In genomic region chr16:11470676-11471415, GRCh38 we compare ENCODE assay signal across 24 cellular contexts.
A peak's percentile ranks its signal among the peaks of the same experiment; 100 is the strongest.
DNase-seq lines count a peak whose midpoint lies in the region; ATAC-seq, FAIRE-seq and TF ChIP-seq lines count a peak whose summit lies in the region.
"Had no signal": no experiment of that assay in that cellular context is flagged by ENCODE, and none has a peak within 500 bp of the region (broad histone marks: within the 10 kb centered on the region; RNA-seq: fewer than 3 reads in every experiment).

No MANE protein-coding gene starts in this region.

- no peaks in the 10 kb centered on the region for H3K9me1 ChIP-seq in IMR-90 (ENCODE audit: insufficient read depth, low read length)

- no peak overlapping the region for H2BK5ac ChIP-seq in IMR-90 (ENCODE audit: low read depth, low read length, poor library complexity, severe bottlenecking)

- ATAC-seq in IMR-90 (ENCODE audit: low read depth) (peak; percentile 57), HG02970 (IDR thresholded peaks at IDR 0.05; ENCODE audit: low FRiP score, unreplicated experiment) (no peak), lower lobe of right lung (no peak)
- ATAC-seq: CD8-positive, alpha-beta T cell; GM12878 had no signal

- no peaks in the 10 kb centered on the region for H3K9me3 ChIP-seq in GM23248 (ENCODE audit: low read depth)
- H3K9me3 ChIP-seq in IMR-90 (ENCODE audit: control insufficient read depth, insufficient read depth, low read length), result no peaks in the 10 kb centered on the region
- no peaks in the 10 kb centered on the region for H3K9me3 ChIP-seq in lower lobe of right lung
- no peaks in the 10 kb centered on the region for H3K9me3 ChIP-seq in HAP-1
- H3K9me3 ChIP-seq: breast epithelium had no signal

- TF ChIP-seq RAD21 in IMR-90 (IDR thresholded peaks at IDR 0.05; ENCODE audit: low read length), result no peak

- H3K9ac ChIP-seq in GM23248, result no peak overlapping the region
- no peak overlapping the region for H3K9ac ChIP-seq in IMR-90 (ENCODE audit: low read depth, low read length)

- H2AK9ac ChIP-seq in IMR-90 (replicated peaks; ENCODE audit: low read depth, low read length, poor library complexity), result no peak overlapping the region

- CTCF ChIA-PET in IMR-90 (lab: Yijun Ruan, JAX), result no interaction called here

- H3K27me3 ChIP-seq in GM23248 (replicated peaks; ENCODE audit: insufficient read depth) (0 out of 2 replicates have a peak, but pooled peaks cover 4% of the 10 kb centered on the region), IMR-90 (ENCODE audit: control insufficient read depth, insufficient read depth, low read length) (peaks cover 19% of the 10 kb centered on the region), bronchial epithelial cell (ENCODE audit: control insufficient read depth, insufficient read depth, low read length) (peaks cover 1% of the 10 kb centered on the region), lower lobe of right lung (ENCODE audit: low read depth) (no peaks in the 10 kb centered on the region), HAP-1 (ENCODE audit: low read depth) (no peaks in the 10 kb centered on the region)
- H3K27me3 ChIP-seq: breast epithelium had no signal

- no peak overlapping the region for H3K14ac ChIP-seq in IMR-90 (replicated peaks; ENCODE audit: low read depth, low read length)

- no peak overlapping the region for H3K18ac ChIP-seq in IMR-90 (ENCODE audit: low read depth, low read length)

- H4K20me1 ChIP-seq in GM23248 (ENCODE audit: insufficient read depth) (no peaks in the 10 kb centered on the region), IMR-90 (ENCODE audit: insufficient read depth, low read length) (no peaks in the 10 kb centered on the region)

- H3K79me2 ChIP-seq in GM23248 (ENCODE audit: insufficient read depth), result no peaks in the 10 kb centered on the region

- H3K79me1 ChIP-seq in IMR-90 (ENCODE audit: low read depth in 1 of 2, low read length in 2 of 2), result no peaks in the 10 kb centered on the region

- no TSS peak for BruUV-seq in IMR-90 (replicated peaks; lab: Mats Ljungman, UMichigan)

- H2AK5ac ChIP-seq in IMR-90 (ENCODE audit: low read depth, low read length), result no peak overlapping the region

- intact Hi-C loops in IMR-90 (cut with micrococcal nuclease) (loop anchor here (10.0 kb wide), 1 partner anchor 46 kb away; no protein-coding TSS in a partner anchor), posterior vena cava (cut with DNase I) (no loop called here), lower lobe of right lung (cut with DNase I) (no loop called here)

- H3K27ac ChIP-seq in GM23248 (no peak overlapping the region), IMR-90 (ENCODE audit: insufficient read depth, low read length) (no peak overlapping the region), lower lobe of right lung (no peak overlapping the region)
- H3K27ac ChIP-seq: breast epithelium, SK-N-MC had no signal

- no peak overlapping the region for H3K4me3 ChIP-seq in GM23248
- H3K4me3 ChIP-seq in IMR-90 (ENCODE audit: insufficient read depth, low read depth, low read length), result no peak overlapping the region
- H3K4me3 ChIP-seq in bronchial epithelial cell (ENCODE audit: low read depth, low read length), result no peak overlapping the region
- H3K4me3 ChIP-seq in lower lobe of right lung, result no peak overlapping the region
- H3K4me3 ChIP-seq in HAP-1, result no peak overlapping the region
- H3K4me3 ChIP-seq: breast epithelium, GM12878, SK-N-MC had no signal

- peak; percentile 48 for DNase-seq in GM23248
- peak; percentile 49 for DNase-seq in IMR-90
- peak; percentile 32 for DNase-seq in bronchial epithelial cell (ENCODE audit: low read depth)
- DNase-seq in posterior vena cava (ENCODE audit: low spot score), result peak; percentile 62
- DNase-seq in lower lobe of right lung, result no peak
- DNase-seq in HAP-1 (ENCODE audit: low spot score in 2 of 2), result no peak
- DNase-seq: activated B cell treated with CpG ODN at 0.5 μM for 24 hours; activated CD4-positive, alpha-beta memory T cell treated with anti-CD3 and anti-CD28 coated beads, Interleukin-2, amount 10 ng/mL, durations not matched to agents 7 days and 5 days; activated gamma-delta T cell treated with Interleukin-2 at 50 U/mL for 16 hours; AML-193; CD8-positive, alpha-beta T cell; cortex of kidney; endodermal cell; head of caudate nucleus; NCI-H1092; NCI-H2081; nucleus accumbens; stimulated activated CD4-positive, alpha-beta T cell treated with anti-CD3 and anti-CD28 coated beads, Interleukin-2, amount 100 ng/mL, for 48 hours; stimulated activated naive CD4-positive, alpha-beta T cell treated with Interleukin-2 at 50 U/mL for 16 hours had no signal

- no peak for TF ChIP-seq CTCF in IMR-90 (conservative IDR thresholded peaks at IDR 0.05; ENCODE audit: low read depth, low read length)
- TF ChIP-seq CTCF in bronchial epithelial cell (IDR thresholded peaks at IDR 0.05; ENCODE audit: insufficient read depth, low read length, severe bottlenecking), result no peak
- TF ChIP-seq CTCF in lower lobe of right lung (IDR thresholded peaks at IDR 0.05), result no peak

- H3K4me2 ChIP-seq in GM23248 (ENCODE audit: unreplicated experiment) (no peak overlapping the region), IMR-90 (ENCODE audit: low read depth, low read length) (no peak overlapping the region)

- WGBS in GM23248 (ENCODE audit: low coverage in 1 of 2, low lambda C conversion rate in 2 of 2, missing lambda C conversion rate in 2 of 2), 2 experiments, result 71 to 73% methylated on average over 17 of the region's 17 CpGs
- WGBS in IMR-90 (ENCODE audit: extremely low coverage in 2 of 2, insufficient read length in 1 of 2), 2 experiments, result 63% methylated on average over 7 of the region's 17 CpGs; no CpG with 5 or more reads in 1 of the 2 experiments

- TF ChIP-seq POLR2A in IMR-90 (IDR thresholded peaks at IDR 0.05; ENCODE audit: low read depth, low read length), result no peak

- in situ Hi-C loops in GM23248 (cut with MboI), result no loop called here
- in situ Hi-C loops in IMR-90 (cut with MboI; ENCODE audit: low sequenced_read_pairs), result no loop called here
- in situ Hi-C loops in HAP-1 (cut with MboI; ENCODE audit: low sequenced_read_pairs), result no loop called here

- H3K23ac ChIP-seq in IMR-90 (ENCODE audit: low read depth, low read length), result no peak overlapping the region

- no peaks in the 10 kb centered on the region for H3K36me3 ChIP-seq in GM23248 (ENCODE audit: low read depth)
- H3K36me3 ChIP-seq in IMR-90 (ENCODE audit: control insufficient read depth, insufficient read depth, low read length), result no peaks in the 10 kb centered on the region
- H3K36me3 ChIP-seq in bronchial epithelial cell (ENCODE audit: control insufficient read depth, insufficient read depth, low read length), result no peaks in the 10 kb centered on the region
- no peaks in the 10 kb centered on the region for H3K36me3 ChIP-seq in lower lobe of right lung
- no peaks in the 10 kb centered on the region for H3K36me3 ChIP-seq in HAP-1 (replicated peaks)
- H3K36me3 ChIP-seq: breast epithelium had no signal

- H3K4me1 ChIP-seq in GM23248 (ENCODE audit: insufficient read depth) (no peaks in the 10 kb centered on the region), IMR-90 (ENCODE audit: control insufficient read depth, insufficient read depth, low read length) (no peaks in the 10 kb centered on the region), lower lobe of right lung (no peaks in the 10 kb centered on the region), HAP-1 (no peaks in the 10 kb centered on the region)
- H3K4me1 ChIP-seq: breast epithelium had no signal

- no peak overlapping the region for H2BK15ac ChIP-seq in IMR-90 (ENCODE audit: low read depth, low read length)

- no peak overlapping the region for H4K91ac ChIP-seq in IMR-90 (ENCODE audit: insufficient read depth, low read depth, low read length)

- no peak for FAIRE-seq in bronchial epithelial cell (lab: Jason Lieb, UNC)
- FAIRE-seq: GM12878, GM19239 had no signal

- H2BK20ac ChIP-seq in IMR-90 (ENCODE audit: low read depth, low read length), result no peak overlapping the region

- no peak overlapping the region for H3K56ac ChIP-seq in IMR-90 (ENCODE audit: extremely low read depth, insufficient read depth, low read length)

- H3K4ac ChIP-seq in IMR-90 (ENCODE audit: low read depth, low read length), result no peak overlapping the region

- no peak overlapping the region for H2BK120ac ChIP-seq in IMR-90 (ENCODE audit: low read depth, low read length)

- no peak overlapping the region for H4K8ac ChIP-seq in IMR-90 (ENCODE audit: low read depth in 2 of 2, low read length in 2 of 2)

- H3K9me2 ChIP-seq in GM23248 (ENCODE audit: insufficient read depth), result no peaks in the 10 kb centered on the region

- no peak overlapping the region for H4K5ac ChIP-seq in IMR-90 (ENCODE audit: low read depth, low read length)

- POLR2A ChIA-PET in IMR-90 (lab: Charles Lee; ENCODE audit: unreplicated experiment), result no interaction called here

- no peaks in the 10 kb centered on the region for H3F3A ChIP-seq in GM23248 (ENCODE audit: insufficient read depth)

- dilution Hi-C loops in IMR-90 (cut with HindIII; ENCODE audit: low sequenced_read_pairs, unreplicated experiment), result no loop called here

- H2AFZ ChIP-seq in GM23248 (no peak overlapping the region), IMR-90 (replicated peaks; ENCODE audit: low read length, poor library complexity) (peak overlapping the region; percentile 61)

TF ChIP-seq in IMR-90, 13 proteins besides CTCF, POLR2A, EP300 and RAD21 (continues in another document):
- TF ChIP-seq SMC3 (IDR thresholded peaks at IDR 0.05; ENCODE audit: low read depth, low read length) (no peak), NFE2L2 (IDR thresholded peaks at IDR 0.05; ENCODE audit: low read depth, low read length) (no peak), MAZ (IDR thresholded peaks at IDR 0.05; ENCODE audit: borderline replicate concordance, low read depth, low read length) (no peak), FOS (IDR thresholded peaks at IDR 0.05; ENCODE audit: low read depth, low read length) (no peak), CEBPB (IDR thresholded peaks at IDR 0.05; ENCODE audit: low read depth, low read length) (no peak), BHLHE40 (IDR thresholded peaks at IDR 0.05; ENCODE audit: low read depth, low read length) (no peak), MXI1 (IDR thresholded peaks at IDR 0.05; ENCODE audit: borderline replicate concordance, low read depth, low read length) (no peak), RFX5 (IDR thresholded peaks at IDR 0.05; ENCODE audit: low read depth, low read length) (no peak), USF2 (IDR thresholded peaks at IDR 0.05; ENCODE audit: low read depth, low read length) (no peak), RCOR1 (IDR thresholded peaks at IDR 0.05; ENCODE audit: insufficient replicate concordance, low read length) (no peak)

Comparison
In these comparisons a context has a peak if more than half of its experiments do, and no peak if none do; other contexts are left out.
1. DNase-seq: peak in GM23248 (single experiment), IMR-90 (single experiment), bronchial epithelial cell (single experiment) and posterior vena cava (single experiment); none in lower lobe of right lung (single experiment) and HAP-1 (0 of 2).